In the genomic region with DNA sequence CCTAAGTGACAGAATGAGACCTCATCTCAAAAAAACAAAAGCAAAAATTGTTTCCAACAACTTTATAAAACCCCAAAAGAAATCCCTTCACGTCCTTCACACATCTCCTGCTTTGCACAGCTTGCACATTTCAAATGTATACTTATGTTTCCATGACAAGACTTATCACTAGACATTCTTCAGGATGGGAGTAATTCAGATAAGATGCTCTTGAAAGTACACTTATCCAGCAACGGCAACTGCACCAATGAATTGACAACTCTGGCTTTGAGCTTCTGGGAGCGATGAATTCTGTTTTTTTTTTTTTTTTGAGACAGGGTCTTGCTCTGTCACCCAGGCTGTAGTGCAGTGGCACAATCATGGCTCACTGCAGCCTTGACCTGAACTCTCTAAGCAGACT, we compare ENCODE assay signal across 21 cellular contexts.
"Had no signal": no experiment of that assay in that cellular context is flagged by ENCODE, and none has a peak within 500 bp of the region (broad histone marks: within the 10 kb centered on the region; RNA-seq: fewer than 3 reads in every experiment).

No MANE protein-coding gene starts in this region.

- H3K9me3 Mint-ChIP-seq: activated CD4-positive, alpha-beta memory T cell treated with anti-CD3 and anti-CD28 coated beads, Interleukin-2, amount 10 ng/mL, durations not matched to agents 7 days and 5 days; IgD-negative memory B cell; T-cell had no signal

- H3K4me3 ChIP-seq: breast epithelium, SK-N-MC had no signal

- H3K9me3 ChIP-seq: breast epithelium had no signal

- H3K27me3 Mint-ChIP-seq: activated CD4-positive, alpha-beta memory T cell treated with anti-CD3 and anti-CD28 coated beads, Interleukin-2, amount 10 ng/mL, durations not matched to agents 7 days and 5 days; activated CD4-positive, alpha-beta T cell treated with anti-CD3 and anti-CD28 coated beads for 36 hours; IgD-negative memory B cell; T-cell had no signal

- ATAC-seq: activated CD4-positive, alpha-beta T cell treated with anti-CD3 and anti-CD28 coated beads for 36 hours; T-cell had no signal

- H3K36me3 ChIP-seq: breast epithelium had no signal

- H3K4me3 Mint-ChIP-seq: activated CD4-positive, alpha-beta memory T cell treated with anti-CD3 and anti-CD28 coated beads, Interleukin-2, amount 10 ng/mL, durations not matched to agents 7 days and 5 days; activated CD4-positive, alpha-beta T cell treated with anti-CD3 and anti-CD28 coated beads for 36 hours; IgD-negative memory B cell; T-cell had no signal

- H3K27ac Mint-ChIP-seq: activated CD4-positive, alpha-beta memory T cell treated with anti-CD3 and anti-CD28 coated beads, Interleukin-2, amount 10 ng/mL, durations not matched to agents 7 days and 5 days; activated CD4-positive, alpha-beta T cell treated with anti-CD3 and anti-CD28 coated beads for 36 hours; T-cell had no signal

- H3K4me1 ChIP-seq: breast epithelium had no signal

- H3K27ac ChIP-seq: breast epithelium, SK-N-MC had no signal

- DNase-seq: activated CD4-positive, alpha-beta memory T cell treated with anti-CD3 and anti-CD28 coated beads, Interleukin-2, amount 10 ng/mL, durations not matched to agents 7 days and 5 days; activated CD4-positive, alpha-beta T cell treated with anti-CD3 and anti-CD28 coated beads for 36 hours; activated CD4-positive, alpha-beta T cell treated with anti-CD3 and anti-CD28 coated beads, Interleukin-2, amount 50 U/mL, for 1 hour; activated CD8-positive, alpha-beta memory T cell treated with anti-CD3 and anti-CD28 coated beads, Interleukin-2, amount 50 U/mL, for 48 hours; activated naive CD4-positive, alpha-beta T cell treated with anti-CD3 and anti-CD28 coated beads, Interleukin-2, amount 50 U/mL, for 16 hours; activated T-cell treated with anti-CD3 and anti-CD28 coated beads, Interleukin-2, amount 50 U/mL, for 1 hour; central memory CD4-positive, alpha-beta T cell; KG1; NCI-H1092; NCI-H1417; NCI-H1930; NCI-H2171; NCI-H2227 treated with DMSO at 0.1 percent for 48 hours; NCI-H526 treated with DMSO at 0.1 percent for 48 hours; NCI-H82; SIG-M5; T-cell; T-helper 2 cell had no signal

- H3K27me3 ChIP-seq: breast epithelium had no signal
